In genomic region chr4:4595252-4595651, GRCh38 we compare ENCODE assay signal across 14 cellular contexts. TPM values are rescaled to one million over a fixed set of nuclear protein-coding genes. Genes with fewer than 3 reads are reported as not detected.
DNase-seq lines count a peak whose midpoint lies in the region; TF ChIP-seq lines count a peak whose summit lies in the region.
"Had no signal": no experiment of that assay in that cellular context is flagged by ENCODE, and none has a peak within 500 bp of the region (broad histone marks: within the 10 kb centered on the region; RNA-seq: fewer than 3 reads in every experiment).

No MANE protein-coding gene starts in this region.

- no peaks in the 10 kb centered on the region for H3K79me2 ChIP-seq in Loucy (ENCODE audit: insufficient read depth, low read length)

- no peaks in the 10 kb centered on the region for H3K9me2 ChIP-seq in Loucy (replicated peaks; ENCODE audit: low read depth, low read length)

- H3K36me3 ChIP-seq in cardiac muscle cell = no peaks in the 10 kb centered on the region
- no peaks in the 10 kb centered on the region for H3K36me3 ChIP-seq in Loucy (ENCODE audit: insufficient read depth, low read length)
- H3K36me3 ChIP-seq in thyroid gland = no peaks in the 10 kb centered on the region
- H3K36me3 ChIP-seq: SJCRH30 had no signal

- H2AFZ ChIP-seq in Loucy (ENCODE audit: low read length) = no peak overlapping the region

- peak; percentile 10 for TF ChIP-seq CTCF in cardiac muscle cell (IDR thresholded peaks at IDR 0.05; ENCODE audit: low read depth, low read length)
- peak; percentile 31 for TF ChIP-seq CTCF in Loucy (conservative IDR thresholded peaks at IDR 0.05; ENCODE audit: low read length)
- TF ChIP-seq CTCF in cardiac fibroblast (IDR thresholded peaks at IDR 0.05; ENCODE audit: low read depth, low read length) = peak; percentile 30
- TF ChIP-seq CTCF in thyroid gland (IDR thresholded peaks at IDR 0.05) = no peak

- H3K4me1 ChIP-seq in cardiac muscle cell (ENCODE audit: low read depth) (no peaks in the 10 kb centered on the region), Loucy (ENCODE audit: insufficient read depth, low read length, poor library complexity, severe bottlenecking) (no peaks in the 10 kb centered on the region), thyroid gland (no peaks in the 10 kb centered on the region)
- H3K4me1 ChIP-seq: SJCRH30 had no signal

- no peaks in the 10 kb centered on the region for H4K20me1 ChIP-seq in Loucy (ENCODE audit: insufficient read depth, low read length, poor library complexity, severe bottlenecking)
- H4K20me1 ChIP-seq: BLaER1 treated with 17β-estradiol and CSF1 and Interleukin-3, amounts not matched to agents 10 nM and 100 nM had no signal

- H3K27ac ChIP-seq in cardiac muscle cell (no peak overlapping the region), thyroid gland (no peak overlapping the region)
- H3K27ac ChIP-seq: BLaER1 treated with 17β-estradiol and CSF1 and Interleukin-3, amounts not matched to agents 10 nM and 100 nM; SJCRH30 had no signal

- no peaks in the 10 kb centered on the region for H3F3A ChIP-seq in Loucy (ENCODE audit: low read depth)

- 80 to 88% methylated on average over 1 of the region's 1 CpG for WGBS in thyroid gland, 2 donors

- DNase-seq in cardiac muscle cell (ENCODE audit: low read depth in 1 of 2, low spot score in 1 of 2) (no peak), cardiac septum (ENCODE audit: low spot score) (no peak), cardiac fibroblast (ENCODE audit: low read depth in 2 of 2) (peak in 1 of 2 donors; percentile 15), SKM-1 treated with dmso at 0.1 percent for 144 hours (lab: John Stamatoyannopoulos, UW; ENCODE audit: unreplicated experiment) (no peak), D341Med (ENCODE audit: low spot score) (no peak), NCI-H345 treated with DMSO at 0.1 percent for 48 hours (lab: John Stamatoyannopoulos, UW; ENCODE audit: unreplicated experiment) (no peak), thyroid gland (no peak)
- DNase-seq: left cardiac atrium; NCI-H1694 treated with DMSO at 0.1 percent for 48 hours; NCI-H774; SJCRH30; stimulated activated CD4-positive, alpha-beta T cell treated with anti-CD3 and anti-CD28 coated beads, Interleukin-15, amount 100 ng/mL, for 24 hours had no signal

- H3K27me3 ChIP-seq in cardiac muscle cell = no peaks in the 10 kb centered on the region
- no peaks in the 10 kb centered on the region for H3K27me3 ChIP-seq in Loucy (ENCODE audit: insufficient read depth, low read length, poor library complexity, severe bottlenecking)
- H3K27me3 ChIP-seq in thyroid gland = no peaks in the 10 kb centered on the region
- H3K27me3 ChIP-seq: BLaER1 treated with 17β-estradiol and CSF1 and Interleukin-3, amounts not matched to agents 10 nM and 100 nM; SJCRH30 had no signal

- intact Hi-C loops in cardiac septum (cut with DNase I) = no loop called here
- intact Hi-C loops in thyroid gland (cut with DNase I) = no loop called here

- no peak overlapping the region for H3K9ac ChIP-seq in Loucy (ENCODE audit: low read depth, low read length, poor library complexity, severe bottlenecking)
- H3K9ac ChIP-seq: BLaER1 treated with 17β-estradiol and CSF1 and Interleukin-3, amounts not matched to agents 10 nM and 100 nM had no signal

- H3K4me2 ChIP-seq in Loucy (ENCODE audit: low read depth, low read length, poor library complexity, severe bottlenecking) = no peak overlapping the region
- H3K4me2 ChIP-seq: BLaER1 treated with 17β-estradiol and CSF1 and Interleukin-3, amounts not matched to agents 10 nM and 100 nM had no signal

- no peak overlapping the region for H3K4me3 ChIP-seq in cardiac muscle cell
- no peak overlapping the region for H3K4me3 ChIP-seq in Loucy (ENCODE audit: low read length, poor library complexity, severe bottlenecking)
- no peak overlapping the region for H3K4me3 ChIP-seq in cardiac fibroblast (replicated peaks in 1 of 2; ENCODE audit: low read depth in 2 of 2, low read length in 2 of 2)
- no peak overlapping the region for H3K4me3 ChIP-seq in thyroid gland (replicated peaks in 1 of 3)
- H3K4me3 ChIP-seq: BLaER1 treated with 17β-estradiol and CSF1 and Interleukin-3, amounts not matched to agents 10 nM and 100 nM; SJCRH30 had no signal

- H3K9me3 ChIP-seq in cardiac muscle cell (ENCODE audit: low read depth) (no peaks in the 10 kb centered on the region), Loucy (ENCODE audit: insufficient read depth, low read depth, low read length) (peaks cover 6% of the 10 kb centered on the region; the same call in 1 of the 2 replicates), thyroid gland (no peaks in the 10 kb centered on the region)

- TF ChIP-seq POLR2A in thyroid gland (IDR thresholded peaks at IDR 0.05) = no peak

RNA-seq across cellular contexts. Expression of gene STX18, which starts 53.4 kb away (rescaled TPM):
- total RNA-seq in cardiac muscle cell (50.1 and 63.3 TPM in 2 replicates), cardiac septum (17.2 TPM), thyroid gland (10 to 100 TPM; 23.8 to 42.1 (median 27.2) TPM)
- 29.8 and 36.6 TPM in 2 replicates for polyA plus RNA-seq in cardiac muscle cell

Comparison
In these comparisons a context has a peak if more than half of its experiments do, and no peak if none do; other contexts are left out.
1. CTCF ChIP-seq: peak in cardiac muscle cell (single experiment), Loucy (single experiment) and cardiac fibroblast (single experiment); none in thyroid gland (0 of 6).